In genomic region chr2:202169131-202169530, GRCh38 we compare ENCODE assay signal across 15 cellular contexts.
DNase-seq lines count a peak whose midpoint lies in the region; ATAC-seq and TF ChIP-seq lines count a peak whose summit lies in the region.
"Had no signal": no experiment of that assay in that cellular context is flagged by ENCODE, and none has a peak within 500 bp of the region (broad histone marks: within the 10 kb centered on the region; RNA-seq: fewer than 3 reads in every experiment).

No MANE protein-coding gene starts in this region.

- no peaks in the 10 kb centered on the region for H3K4me1 ChIP-seq in HEK293 (ENCODE audit: control insufficient read depth, insufficient read depth, low read length)
- H3K4me1 ChIP-seq: BE2C had no signal

- no peaks in the 10 kb centered on the region for H3K36me3 Mint-ChIP-seq in activated naive CD4-positive, alpha-beta T cell treated with anti-CD3 and anti-CD28 coated beads for 36 hours (ENCODE audit: low read depth)
- no peaks in the 10 kb centered on the region for H3K36me3 Mint-ChIP-seq in stimulated activated effector memory CD8-positive, alpha-beta T cell treated with anti-CD3 and anti-CD28 coated beads, Interleukin-12 subunit alpha, Interleukin-12 subunit beta, amount 100 ng/mL, for 72 hours
- H3K36me3 Mint-ChIP-seq: CD4-positive, alpha-beta memory T cell had no signal

- peaks cover 10% of the 10 kb centered on the region for H3K27me3 Mint-ChIP-seq in activated naive CD4-positive, alpha-beta T cell treated with anti-CD3 and anti-CD28 coated beads for 36 hours (ENCODE audit: low read depth)
- H3K27me3 Mint-ChIP-seq: CD4-positive, alpha-beta memory T cell had no signal

- DNase-seq in activated naive CD4-positive, alpha-beta T cell treated with anti-CD3 and anti-CD28 coated beads for 36 hours, result peak; percentile 26
- DNase-seq in activated naive CD4-positive, alpha-beta T cell treated with anti-CD3 and anti-CD28 coated beads, Interleukin-2, amount 50 U/mL, for 16 hours, result no peak
- peak; percentile 13 for DNase-seq in UCSD-AML1 (lab: John Stamatoyannopoulos, UW; ENCODE audit: unreplicated experiment)
- DNase-seq in stimulated activated effector memory CD8-positive, alpha-beta T cell treated with anti-CD3 and anti-CD28 coated beads, Interleukin-12 subunit alpha, Interleukin-12 subunit beta, amount 100 ng/mL, for 72 hours (ENCODE audit: low spot score in 2 of 2), result no peak
- DNase-seq: BE2C; CD4-positive, alpha-beta memory T cell; DMS153; DMS79 treated with DMSO at 0.1 percent for 48 hours; GDM1; HFFc6 had no signal

- no peak for TF ChIP-seq CTCF in HEK293 (tag by site-specific recombination; IDR thresholded peaks at IDR 0.05)

- no peak overlapping the region for H3K4me3 ChIP-seq in HEK293 (ENCODE audit: low read depth, low read length)
- H3K4me3 ChIP-seq: HAP-1 had no signal

- H3K27ac ChIP-seq in HEK293 (ENCODE audit: extremely low read depth, low read depth, low read length), result no peak overlapping the region
- H3K27ac ChIP-seq: C4-2B had no signal

- no peaks in the 10 kb centered on the region for H3K9me3 ChIP-seq in HEK293 (ENCODE audit: control insufficient read depth, insufficient read depth, low read depth, low read length)
- H3K9me3 ChIP-seq: BE2C, HAP-1 had no signal

- no peaks in the 10 kb centered on the region for H3K9me3 Mint-ChIP-seq in activated naive CD4-positive, alpha-beta T cell treated with anti-CD3 and anti-CD28 coated beads for 36 hours
- no peaks in the 10 kb centered on the region for H3K9me3 Mint-ChIP-seq in stimulated activated effector memory CD8-positive, alpha-beta T cell treated with anti-CD3 and anti-CD28 coated beads, Interleukin-12 subunit alpha, Interleukin-12 subunit beta, amount 100 ng/mL, for 72 hours
- H3K9me3 Mint-ChIP-seq: CD4-positive, alpha-beta memory T cell; HFFc6 had no signal

- no peaks in the 10 kb centered on the region for H3K36me3 ChIP-seq in HEK293 (ENCODE audit: control insufficient read depth in 2 of 2, insufficient read depth in 1 of 2, low read length in 2 of 2)
- H3K36me3 ChIP-seq: BE2C, HAP-1 had no signal

- peak overlapping the region; percentile 22 for H3K27ac Mint-ChIP-seq in activated naive CD4-positive, alpha-beta T cell treated with anti-CD3 and anti-CD28 coated beads for 36 hours
- peak overlapping the region; percentile 50 for H3K27ac Mint-ChIP-seq in stimulated activated effector memory CD8-positive, alpha-beta T cell treated with anti-CD3 and anti-CD28 coated beads, Interleukin-12 subunit alpha, Interleukin-12 subunit beta, amount 100 ng/mL, for 72 hours
- H3K27ac Mint-ChIP-seq: CD4-positive, alpha-beta memory T cell; HFFc6 had no signal

- intact Hi-C loops in activated naive CD4-positive, alpha-beta T cell treated with anti-CD3 and anti-CD28 coated beads for 36 hours (cut with micrococcal nuclease), result loop anchor here (2.0 kb wide), 1 partner anchor 64 kb away; no protein-coding TSS in a partner anchor

- peaks cover 20% of the 10 kb centered on the region for H3K4me1 Mint-ChIP-seq in activated naive CD4-positive, alpha-beta T cell treated with anti-CD3 and anti-CD28 coated beads for 36 hours (ENCODE audit: low read depth)
- H3K4me1 Mint-ChIP-seq in stimulated activated effector memory CD8-positive, alpha-beta T cell treated with anti-CD3 and anti-CD28 coated beads, Interleukin-12 subunit alpha, Interleukin-12 subunit beta, amount 100 ng/mL, for 72 hours, result peaks cover 14% of the 10 kb centered on the region

- H3K4me3 Mint-ChIP-seq in activated naive CD4-positive, alpha-beta T cell treated with anti-CD3 and anti-CD28 coated beads for 36 hours, result no peak overlapping the region
- no peak overlapping the region for H3K4me3 Mint-ChIP-seq in stimulated activated effector memory CD8-positive, alpha-beta T cell treated with anti-CD3 and anti-CD28 coated beads, Interleukin-12 subunit alpha, Interleukin-12 subunit beta, amount 100 ng/mL, for 72 hours
- H3K4me3 Mint-ChIP-seq: CD4-positive, alpha-beta memory T cell; HFFc6 had no signal

- CTCF ChIA-PET in activated naive CD4-positive, alpha-beta T cell treated with anti-CD3 and anti-CD28 coated beads for 36 hours (lab: Charles Lee), result no interaction called here
- CTCF ChIA-PET in HEK293 (lab: Yijun Ruan, JAX), result interaction anchor here (2.0 to 2.6 kb wide), 2 partner anchors 9 to 309 kb away, joined by 7 to 10 read pairs; no protein-coding TSS in a partner anchor

- POLR2A ChIA-PET in HEK293 (lab: Yijun Ruan, JAX), result no interaction called here

- peak; percentile 56 for ATAC-seq in stimulated activated effector memory CD8-positive, alpha-beta T cell treated with anti-CD3 and anti-CD28 coated beads, Interleukin-12 subunit alpha, Interleukin-12 subunit beta, amount 100 ng/mL, for 72 hours
- ATAC-seq in HG02852 (IDR thresholded peaks at IDR 0.05; ENCODE audit: unreplicated experiment) (no peak), HG03439 (IDR thresholded peaks at IDR 0.05; ENCODE audit: unreplicated experiment) (no peak)

TF ChIP-seq in HEK293, 187 proteins besides CTCF, POLR2A, EP300 and RAD21:
- TF ChIP-seq SCRT2 (tag by site-specific recombination; IDR thresholded peaks at IDR 0.05) (0 out of 2 replicates have a peak, but pooled peaks have one; percentile 9), ZNF350 (tag by site-specific recombination; IDR thresholded peaks at IDR 0.05) (no peak), BCL6B (tag by site-specific recombination; IDR thresholded peaks at IDR 0.05) (no peak), SCRT1 (tag by site-specific recombination; IDR thresholded peaks at IDR 0.05; ENCODE audit: borderline replicate concordance) (no peak), KLF16 (tag by site-specific recombination; IDR thresholded peaks at IDR 0.05) (no peak), ZNF571 (tag by site-specific recombination; IDR thresholded peaks at IDR 0.05) (no peak), PRDM10 (tag by site-specific recombination; IDR thresholded peaks at IDR 0.05) (no peak)

Comparison
In these comparisons a context has a peak if more than half of its experiments do, and no peak if none do; other contexts are left out.
1. DNase-seq: peak in activated naive CD4-positive, alpha-beta T cell treated with anti-CD3 and anti-CD28 coated beads for 36 hours (single experiment) and UCSD-AML1 (single experiment); none in activated naive CD4-positive, alpha-beta T cell treated with anti-CD3 and anti-CD28 coated beads, Interleukin-2, amount 50 U/mL, for 16 hours (single experiment) and stimulated activated effector memory CD8-positive, alpha-beta T cell treated with anti-CD3 and anti-CD28 coated beads, Interleukin-12 subunit alpha, Interleukin-12 subunit beta, amount 100 ng/mL, for 72 hours (0 of 2).